In genomic region chr19:1855040-1855827, GRCh38 we compare ENCODE assay signal across 8 cellular contexts. TPM values are rescaled to one million over a fixed set of nuclear protein-coding genes. Genes with fewer than 3 reads are reported as not detected.
DNase-seq lines count a peak whose midpoint lies in the region; ATAC-seq and TF ChIP-seq lines count a peak whose summit lies in the region.

No MANE protein-coding gene starts in this region.

- peak overlapping the region; percentile 27 to 52 for H3K4me3 ChIP-seq in foreskin fibroblast (ENCODE audit: low read depth in 1 of 2, low read length in 2 of 2)
- peak overlapping the region; percentile 68 for H3K4me3 ChIP-seq in thoracic aorta

- H3K4me1 ChIP-seq in thoracic aorta (ENCODE audit: control insufficient read depth in 1 of 2, low read depth in 2 of 2), result peaks cover 31 to 50% of the 10 kb centered on the region in 2 donors

- TF ChIP-seq CTCF in foreskin fibroblast (IDR thresholded peaks at IDR 0.05; ENCODE audit: low read depth, low read length) (no peak), thoracic aorta (IDR thresholded peaks at IDR 0.05) (no peak)

- H3K9me3 ChIP-seq in thoracic aorta, result no peaks in the 10 kb centered on the region

- H3K27ac ChIP-seq in thoracic aorta, result peak overlapping the region in 1 of 2 donors; percentile 75

- H3K27me3 ChIP-seq in thoracic aorta (replicated peaks; ENCODE audit: insufficient read depth), result no peaks in the 10 kb centered on the region

- no peaks in the 10 kb centered on the region for H3K36me3 ChIP-seq in thoracic aorta

- ATAC-seq in HG03280 (IDR thresholded peaks at IDR 0.05; ENCODE audit: unreplicated experiment) (peak; percentile 52), thoracic aorta (ENCODE audit: insufficient number of reproducible peaks, low FRiP score, low read depth) (no peak)

- DNase-seq in NCI-H1436 (lab: John Stamatoyannopoulos, UW) (peak; percentile 53), NCI-H1436 treated with DMSO at 0.1 percent for 48 hours (lab: John Stamatoyannopoulos, UW) (no peak), RPMI8226 (peak; percentile 95), foreskin fibroblast (peak; percentile 92 to 97), nucleus accumbens (lab: John Stamatoyannopoulos, UW) (peak in 47 of 56 donors; percentile 7 to 81 (median 46)), thoracic aorta (ENCODE audit: low spot score) (no peak)
- DNase-seq in activated effector memory CD4-positive, alpha-beta T cell treated with anti-CD3 and anti-CD28 coated beads, Interleukin-2, amount 50 U/mL, for 16 hours, result peak; percentile 92

RNA-seq across cellular contexts. Expression of gene REXO1, which starts 7.0 kb away (rescaled TPM):
- total RNA-seq in thoracic aorta, result 10 to 100 TPM; 18.2 to 24.5 TPM

RNA-seq across cellular contexts. Expression of gene KLF16, which starts 8.1 kb away (rescaled TPM):
- total RNA-seq in thoracic aorta, result 10 to 100 TPM in 1 of 2 donors, 1 to 10 TPM in 1; 7.7 to 11.0 TPM

RNA-seq across cellular contexts. Expression of gene ABHD17A, which starts 30.1 kb away (rescaled TPM):
- 100 to 1,000 TPM in 1 of 2 donors, 10 to 100 TPM in 1; 96.8 to 143 TPM for total RNA-seq in thoracic aorta

RNA-seq across cellular contexts. Expression of gene ATP8B3, which starts 43.2 kb away (rescaled TPM):
- total RNA-seq in thoracic aorta, result 1 to 10 TPM in 1 of 2 donors, under 1 TPM in 1; 0.21 to 1.4 TPM

RNA-seq across cellular contexts. Expression of gene ADAT3, which starts 50.0 kb away (rescaled TPM):
- 1 to 10 TPM; 3.9 to 8.4 TPM for total RNA-seq in thoracic aorta

Comparison
In these comparisons a context has a peak if more than half of its experiments do, and no peak if none do; other contexts are left out.
1. DNase-seq: peak in NCI-H1436 (single experiment), RPMI8226 (single experiment), activated effector memory CD4-positive, alpha-beta T cell treated with anti-CD3 and anti-CD28 coated beads, Interleukin-2, amount 50 U/mL, for 16 hours (single experiment), foreskin fibroblast (2 of 2) and nucleus accumbens (47 of 56); none in NCI-H1436 treated with DMSO at 0.1 percent for 48 hours (single experiment) and thoracic aorta (single experiment).